Comparison of ENCODE assay signal across 1 cellular context in genomic region chr19:42294471-42295137, GRCh38.
TF ChIP-seq lines count a peak whose summit lies in the region.

No MANE protein-coding gene starts in this region.

TF ChIP-seq in K562, 482 proteins besides CTCF, POLR2A, EP300 and RAD21:
- TF ChIP-seq ZBTB33 (CRISPR knock-in tag; IDR thresholded peaks at IDR 0.05): peak; percentile 63; the same call in 1 of the 2 replicates
- 0 out of 2 replicates have a peak, but pooled peaks have one; percentile 38 for TF ChIP-seq POLR2G (IDR thresholded peaks at IDR 0.05; ENCODE audit: low read depth, low read length)
- no peak for TF ChIP-seq MAFF (IDR thresholded peaks at IDR 0.05; ENCODE audit: low read length)
- no peak for TF ChIP-seq MLLT1 (IDR thresholded peaks at IDR 0.05)
TF ChIP-seq in K562: peak in this region for 2.
